ENCODE assay signal across 10 cellular contexts in the genomic region with DNA sequence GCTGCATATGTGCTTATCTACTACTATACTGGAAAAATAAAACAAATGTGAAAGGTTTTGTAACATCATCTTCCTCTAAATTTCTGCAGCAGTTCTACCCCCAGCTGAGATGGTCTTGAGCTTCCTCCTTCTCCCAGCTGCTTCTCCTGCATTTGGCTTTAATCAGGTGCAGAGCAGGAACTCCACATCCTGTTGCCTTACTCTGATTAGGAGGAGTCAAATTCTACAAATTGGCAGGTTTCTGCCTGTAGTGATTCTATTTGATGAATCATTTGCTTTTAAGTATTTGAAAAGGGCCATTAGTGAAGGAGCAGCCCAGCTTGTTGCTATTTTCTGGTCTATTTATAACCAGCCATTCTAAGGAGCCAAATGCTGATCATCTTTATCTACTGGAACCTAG.
A peak's percentile ranks its signal among the peaks of the same experiment; 100 is the strongest.
DNase-seq lines count a peak whose midpoint lies in the region; ATAC-seq, FAIRE-seq and TF ChIP-seq lines count a peak whose summit lies in the region.
"Had no signal": no experiment of that assay in that cellular context is flagged by ENCODE, and none has a peak within 500 bp of the region (broad histone marks: within the 10 kb centered on the region; RNA-seq: fewer than 3 reads in every experiment).

No MANE protein-coding gene starts in this region.

- peak in 6 of 8 donors; percentile 16 to 65 (median 48) for ATAC-seq in heart right ventricle
- ATAC-seq in GM18868 (IDR thresholded peaks at IDR 0.05; ENCODE audit: unreplicated experiment) = no peak
- ATAC-seq in GM21515 (IDR thresholded peaks at IDR 0.05; ENCODE audit: unreplicated experiment) = no peak

- CTCF ChIA-PET in endothelial cell of umbilical vein (lab: Charles Lee) = interaction anchor here (0.8 kb wide), 2 partner anchors 84 to 102 kb away, joined by 3 to 4 read pairs; no protein-coding TSS in a partner anchor

- POLR2A ChIA-PET in endothelial cell of umbilical vein (lab: Charles Lee) = no interaction called here

- H3K4me1 ChIP-seq in heart right ventricle (peaks cover 0 to 20% (median 14%) of the 10 kb centered on the region in 9 donors), endothelial cell of umbilical vein (ENCODE audit: control insufficient read depth, extremely low read depth, insufficient read depth, low read length) (no peaks in the 10 kb centered on the region), tibial nerve (peaks cover 0 to 15% (median 0%) of the 10 kb centered on the region in 4 donors)

- H3K9ac ChIP-seq in endothelial cell of umbilical vein (replicated peaks; ENCODE audit: extremely low read depth, insufficient read depth, low read length) = no peak overlapping the region

- H3K27me3 ChIP-seq in heart right ventricle (no peaks in the 10 kb centered on the region), endothelial cell of umbilical vein (ENCODE audit: control insufficient read depth in 2 of 2, insufficient read depth in 2 of 2, low read length in 2 of 2) (no peaks in the 10 kb centered on the region), tibial nerve (no peaks in the 10 kb centered on the region)
- H3K27me3 ChIP-seq: Peyer's patch had no signal

- peak in 1 of 2 donors; percentile 33 for TF ChIP-seq EP300 in tibial nerve (IDR thresholded peaks at IDR 0.05)

- peak overlapping the region in 5 of 10 donors; percentile 7 to 40 (median 36) for H3K27ac ChIP-seq in heart right ventricle
- H3K27ac ChIP-seq in endothelial cell of umbilical vein (ENCODE audit: insufficient read depth, low read depth, low read length) = no peak overlapping the region
- H3K27ac ChIP-seq in tibial nerve = no peak overlapping the region
- H3K27ac ChIP-seq: Peyer's patch had no signal

- H3K36me3 ChIP-seq in heart right ventricle = no peaks in the 10 kb centered on the region
- no peaks in the 10 kb centered on the region for H3K36me3 ChIP-seq in endothelial cell of umbilical vein (ENCODE audit: control insufficient read depth in 2 of 2, extremely low read depth in 1 of 2, insufficient read depth in 2 of 2, low read length in 2 of 2)
- H3K36me3 ChIP-seq in tibial nerve = no peaks in the 10 kb centered on the region
- H3K36me3 ChIP-seq: Peyer's patch had no signal

- TF ChIP-seq CTCF in heart right ventricle (IDR thresholded peaks at IDR 0.05) (no peak), endothelial cell of umbilical vein (IDR thresholded peaks at IDR 0.05; ENCODE audit: extremely low read depth in 1 of 2, insufficient read depth in 1 of 2, low read depth in 1 of 2, low read length in 2 of 2) (no peak), tibial nerve (IDR thresholded peaks at IDR 0.05) (no peak)

- H3K9me3 ChIP-seq in heart right ventricle (peaks cover 0 to 3% (median 0%) of the 10 kb centered on the region in 11 donors), endothelial cell of umbilical vein (replicated peaks; ENCODE audit: control insufficient read depth, insufficient read depth, low read length) (no peaks in the 10 kb centered on the region), tibial nerve (peaks cover 0 to 11% (median 1%) of the 10 kb centered on the region in 4 donors)
- H3K9me3 ChIP-seq: Peyer's patch had no signal

- H3K9me1 ChIP-seq in endothelial cell of umbilical vein (replicated peaks; ENCODE audit: control insufficient read depth, extremely low read depth, insufficient read depth, low read length) = no peaks in the 10 kb centered on the region

- H3K79me2 ChIP-seq in endothelial cell of umbilical vein (ENCODE audit: control insufficient read depth, insufficient read depth, low read length) = no peaks in the 10 kb centered on the region

- DNase-seq in heart right ventricle (no peak), cardiac septum (ENCODE audit: low spot score) (no peak), NCI-H226 (peak; percentile 32), endothelial cell of umbilical vein (ENCODE audit: low read depth, low spot score) (peak; percentile 66), NCI-H2227 (lab: John Stamatoyannopoulos, UW; ENCODE audit: unreplicated experiment) (no peak), tibial nerve (ENCODE audit: low spot score in 2 of 2) (no peak)
- DNase-seq: effector CD8-positive, alpha-beta T cell had no signal

- dilution Hi-C loops in endothelial cell of umbilical vein (cut with MboI; ENCODE audit: extremely low pct_ligation_motif_present, low sequenced_read_pairs) = no loop called here

- no peaks in the 10 kb centered on the region for H4K20me1 ChIP-seq in endothelial cell of umbilical vein (replicated peaks; ENCODE audit: control insufficient read depth, extremely low read depth, insufficient read depth, low read length)

- no peak for FAIRE-seq in endothelial cell of umbilical vein (lab: Jason Lieb, UNC)

- no peak overlapping the region for H2AFZ ChIP-seq in endothelial cell of umbilical vein (ENCODE audit: low read depth, low read length)

- TF ChIP-seq POLR2A in endothelial cell of umbilical vein (IDR thresholded peaks at IDR 0.05; ENCODE audit: low read depth, low read length) = no peak
- TF ChIP-seq POLR2A in tibial nerve (IDR thresholded peaks at IDR 0.05) = no peak

- no peak overlapping the region for H3K4me3 ChIP-seq in heart right ventricle
- H3K4me3 ChIP-seq in endothelial cell of umbilical vein (replicated peaks in 1 of 3; ENCODE audit: insufficient read depth in 1 of 3, low read depth in 1 of 3, low read length in 3 of 3) = no peak overlapping the region
- H3K4me3 ChIP-seq in tibial nerve = no peak overlapping the region
- H3K4me3 ChIP-seq: Peyer's patch had no signal

- BruUV-seq in endothelial cell of umbilical vein (replicated peaks; lab: Mats Ljungman, UMichigan) = no TSS peak

- intact Hi-C loops in heart right ventricle (cut with DNase I) (loop anchor here in 1 of 10 donors (10.0 kb wide), 1 partner anchor 416 kb away; a partner anchor contains a TSS), cardiac septum (cut with DNase I) (loop anchor here (10.0 kb wide), 2 partner anchors 186 to 406 kb away; no protein-coding TSS in a partner anchor), endothelial cell of umbilical vein (cut with micrococcal nuclease) (loop anchor here (5.0 to 10.0 kb wide), 2 partner anchors 199 to 334 kb away; no protein-coding TSS in a partner anchor)

- no peak overlapping the region for H3K4me2 ChIP-seq in endothelial cell of umbilical vein (ENCODE audit: insufficient read depth, low read length)

TF ChIP-seq in endothelial cell of umbilical vein, 7 proteins besides CTCF, POLR2A, EP300 and RAD21:
- TF ChIP-seq FOS (IDR thresholded peaks at IDR 0.05; ENCODE audit: borderline replicate concordance, insufficient read depth, low read length) (peak; percentile 9), EZH2 (IDR thresholded peaks at IDR 0.05; ENCODE audit: borderline replicate concordance, low read depth, low read length, severe bottlenecking) (no peak)

Comparison
In these comparisons a context has a peak if more than half of its experiments do, and no peak if none do; other contexts are left out.
1. ATAC-seq: peak in heart right ventricle (6 of 8); none in GM18868 (single experiment) and GM21515 (single experiment).
2. DNase-seq: peak in NCI-H226 (single experiment) and endothelial cell of umbilical vein (single experiment); none in heart right ventricle (0 of 2), cardiac septum (single experiment), NCI-H2227 (single experiment) and tibial nerve (0 of 2).